8 cellular contexts compared by ENCODE assay signal in genomic region chr9:70259512-70259802, GRCh38. TPM values are rescaled to one million over a fixed set of nuclear protein-coding genes. Genes with fewer than 3 reads are reported as not detected.
A peak's percentile ranks its signal among the peaks of the same experiment; 100 is the strongest.
DNase-seq lines count a peak whose midpoint lies in the region; ATAC-seq and TF ChIP-seq lines count a peak whose summit lies in the region.

No MANE protein-coding gene starts in this region.

- peak overlapping the region; percentile 66 for H4K5ac ChIP-seq in IMR-90 (ENCODE audit: low read depth, low read length)

- peak overlapping the region; percentile 88 for H3K9ac ChIP-seq in IMR-90 (ENCODE audit: low read depth, low read length)

- TF ChIP-seq RAD21 in IMR-90 (IDR thresholded peaks at IDR 0.05; ENCODE audit: low read length), result no peak

- peak overlapping the region; percentile 96 for H2AFZ ChIP-seq in IMR-90 (replicated peaks; ENCODE audit: low read length, poor library complexity)

- H2BK20ac ChIP-seq in IMR-90 (ENCODE audit: low read depth, low read length), result no peak overlapping the region

- peak overlapping the region; percentile 91 for H3K4ac ChIP-seq in IMR-90 (ENCODE audit: low read depth, low read length)

- peak overlapping the region; percentile 75 for H3K4me2 ChIP-seq in IMR-90 (ENCODE audit: low read depth, low read length)

- H3K4me1 ChIP-seq in IMR-90 (ENCODE audit: control insufficient read depth, insufficient read depth, low read length) (peaks cover 26% of the 10 kb centered on the region), muscle layer of duodenum (ENCODE audit: control insufficient read depth in 1 of 2, insufficient read depth in 2 of 2, low read length in 2 of 2) (peaks cover 27 to 40% of the 10 kb centered on the region in 2 donors)

- H3K27me3 Mint-ChIP-seq in chondrocyte (ENCODE audit: low read depth), result no peaks in the 10 kb centered on the region

- H3K56ac ChIP-seq in IMR-90 (ENCODE audit: extremely low read depth, insufficient read depth, low read length), result peak overlapping the region; percentile 92

- H3K23ac ChIP-seq in IMR-90 (ENCODE audit: low read depth, low read length), result peak overlapping the region; percentile 88

- H4K91ac ChIP-seq in IMR-90 (ENCODE audit: insufficient read depth, low read depth, low read length), result peak overlapping the region; percentile 90

- peak overlapping the region; percentile 44 for H3K18ac ChIP-seq in IMR-90 (ENCODE audit: low read depth, low read length)

- no peaks in the 10 kb centered on the region for H3K9me3 Mint-ChIP-seq in chondrocyte (ENCODE audit: low read depth)

- peak overlapping the region; percentile 97 for H3K27ac Mint-ChIP-seq in chondrocyte (ENCODE audit: unreplicated experiment)

- dilution Hi-C loops in IMR-90 (cut with HindIII; ENCODE audit: low sequenced_read_pairs, unreplicated experiment), result no loop called here

- peaks cover 17 to 70% of the 10 kb centered on the region in 2 experiments for H3K79me1 ChIP-seq in IMR-90 (ENCODE audit: low read depth in 1 of 2, low read length in 2 of 2)

- peaks cover 6% of the 10 kb centered on the region for H3K9me1 ChIP-seq in IMR-90 (ENCODE audit: insufficient read depth, low read length)

- WGBS in IMR-90 (ENCODE audit: extremely low coverage in 2 of 2, insufficient read length in 1 of 2), 2 experiments, result no CpG with 5 or more reads among the region's 10 CpGs

- no peak for ATAC-seq in IMR-90 (ENCODE audit: low read depth)

- H3K9me3 ChIP-seq in IMR-90 (ENCODE audit: control insufficient read depth, insufficient read depth, low read length) (0 out of 2 replicates have a peak, but pooled peaks cover 2% of the 10 kb centered on the region), muscle layer of duodenum (ENCODE audit: control insufficient read depth in 1 of 2, low read length in 2 of 2) (no peaks in the 10 kb centered on the region)

- peak overlapping the region; percentile 93 to 100 for H4K8ac ChIP-seq in IMR-90 (ENCODE audit: low read depth in 2 of 2, low read length in 2 of 2)

- H3K27me3 ChIP-seq in IMR-90 (ENCODE audit: control insufficient read depth, insufficient read depth, low read length) (no peaks in the 10 kb centered on the region), muscle layer of duodenum (ENCODE audit: low read depth, low read length) (no peaks in the 10 kb centered on the region)

- no peak for TF ChIP-seq POLR2A in IMR-90 (IDR thresholded peaks at IDR 0.05; ENCODE audit: low read depth, low read length)

- no peak for DNase-seq in AG09309 (ENCODE audit: low read depth)
- no peak for DNase-seq in IMR-90
- no peak for DNase-seq in chondrocyte (ENCODE audit: low spot score)
- DNase-seq in SHP77 (lab: John Stamatoyannopoulos, UW), result no peak
- no peak for DNase-seq in NCI-H1048 (lab: John Stamatoyannopoulos, UW)
- DNase-seq in posterior cingulate gyrus, result no peak
- no peak for DNase-seq in NCI-H146 treated with DMSO at 0.1 percent for 48 hours (lab: John Stamatoyannopoulos, UW; ENCODE audit: unreplicated experiment)

- H3K27ac ChIP-seq in IMR-90 (ENCODE audit: insufficient read depth, low read length) (peak overlapping the region; percentile 89), muscle layer of duodenum (ENCODE audit: low read length) (peak overlapping the region; percentile 99)

- H2AK9ac ChIP-seq in IMR-90 (replicated peaks; ENCODE audit: low read depth, low read length, poor library complexity), result peak overlapping the region; percentile 95

- in situ Hi-C loops in IMR-90 (cut with MboI; ENCODE audit: low sequenced_read_pairs), result no loop called here

- H3K4me1 Mint-ChIP-seq in chondrocyte (ENCODE audit: low read depth), result peaks cover 82% of the 10 kb centered on the region

- no peak overlapping the region; the same call in 2 of the 3 replicates for H2BK15ac ChIP-seq in IMR-90 (ENCODE audit: low read depth, low read length)

- H3K36me3 ChIP-seq in IMR-90 (ENCODE audit: control insufficient read depth, insufficient read depth, low read length) (peaks cover 13% of the 10 kb centered on the region), muscle layer of duodenum (ENCODE audit: control insufficient read depth in 1 of 2, insufficient read depth in 2 of 2, low read length in 2 of 2) (peaks cover 7 to 18% of the 10 kb centered on the region in 2 donors)

- H2BK120ac ChIP-seq in IMR-90 (ENCODE audit: low read depth, low read length), result peak overlapping the region; percentile 73

- peak overlapping the region; percentile 98 for H3K14ac ChIP-seq in IMR-90 (replicated peaks; ENCODE audit: low read depth, low read length)

- peaks cover 20% of the 10 kb centered on the region for H3K36me3 Mint-ChIP-seq in chondrocyte (ENCODE audit: low read depth)

- BruUV-seq in IMR-90 (replicated peaks; lab: Mats Ljungman, UMichigan), result TSS peak; percentile 64

- H2BK5ac ChIP-seq in IMR-90 (ENCODE audit: low read depth, low read length, poor library complexity, severe bottlenecking), result peak overlapping the region; percentile 88

- POLR2A ChIA-PET in IMR-90 (lab: Charles Lee; ENCODE audit: unreplicated experiment), result no interaction called here

- H2AK5ac ChIP-seq in IMR-90 (ENCODE audit: low read depth, low read length), result peak overlapping the region; percentile 54

- peaks cover 25% of the 10 kb centered on the region for H4K20me1 ChIP-seq in IMR-90 (ENCODE audit: insufficient read depth, low read length)

- H3K4me3 ChIP-seq in AG09309 (ENCODE audit: control insufficient read depth, low read depth, low read length) (peak overlapping the region; percentile 78), IMR-90 (ENCODE audit: insufficient read depth, low read depth, low read length) (peak overlapping the region; percentile 75), muscle layer of duodenum (ENCODE audit: low read depth in 1 of 2, low read length in 2 of 2) (peak overlapping the region; percentile 85 to 99)

- no peak for TF ChIP-seq CTCF in AG09309 (IDR thresholded peaks at IDR 0.05; ENCODE audit: control insufficient read depth, insufficient read depth, low read depth, low read length, missing control alignments)
- TF ChIP-seq CTCF in IMR-90 (conservative IDR thresholded peaks at IDR 0.05; ENCODE audit: low read depth, low read length), result no peak
- TF ChIP-seq CTCF in chondrocyte (IDR thresholded peaks at IDR 0.05), result no peak

- intact Hi-C loops in IMR-90 (cut with micrococcal nuclease) (loop anchor here (2.0 to 10.0 kb wide), 2 partner anchors 285 to 343 kb away; no protein-coding TSS in a partner anchor), posterior cingulate gyrus (cut with DNase I) (loop anchor here (10.0 kb wide), 2 partner anchors 135 to 505 kb away; no protein-coding TSS in a partner anchor)

- H3K4me3 Mint-ChIP-seq in chondrocyte (ENCODE audit: unreplicated experiment), result peak overlapping the region; percentile 84

- CTCF ChIA-PET in IMR-90 (lab: Yijun Ruan, JAX), result no interaction called here

TF ChIP-seq in IMR-90, 13 proteins besides CTCF, POLR2A, EP300 and RAD21:
- TF ChIP-seq FOS (IDR thresholded peaks at IDR 0.05; ENCODE audit: low read depth, low read length) (no peak), BHLHE40 (IDR thresholded peaks at IDR 0.05; ENCODE audit: low read depth, low read length) (no peak), CHD1 (IDR thresholded peaks at IDR 0.05; ENCODE audit: low read depth, low read length) (0 out of 2 replicates have a peak, but pooled peaks have one; percentile 53)

RNA-seq across cellular contexts. Expression of gene SMC5, which starts 0.7 kb away (rescaled TPM):
- total RNA-seq in IMR-90 (2012; rRNA removed), result 12.0 and 25.8 TPM in 2 replicates
- polyA plus RNA-seq in IMR-90 (2012; rRNA removed), result 10.4 and 13.3 TPM in 2 replicates
- 1.6 and 2.3 TPM in 2 replicates for polyA plus RNA-seq in IMR-90 (2012; cell fraction: cytosol; rRNA removed)
- 5.2 and 23.3 TPM in 2 replicates for polyA plus RNA-seq in IMR-90 (2012; cell fraction: nucleus; rRNA removed; ENCODE audit: low replicate concordance)
- total RNA-seq in chondrocyte, result 36.4 to 59.1 TPM (median 37.7 TPM) in 3 replicates
